17 cellular contexts compared by ENCODE assay signal in genomic region chr4:30847157-30847556, GRCh38.
"Had no signal": no experiment of that assay in that cellular context is flagged by ENCODE, and none has a peak within 500 bp of the region (broad histone marks: within the 10 kb centered on the region; RNA-seq: fewer than 3 reads in every experiment).

No MANE protein-coding gene starts in this region.

- H3K4me3 ChIP-seq: ascending aorta, dorsolateral prefrontal cortex, esophagus muscularis mucosa, left ventricle myocardium inferior, spleen had no signal

- ATAC-seq: activated naive CD8-positive, alpha-beta T cell treated with anti-CD3 and anti-CD28 coated beads, Interleukin-2, amount 50 U/mL, for 24 hours; T-helper 17 cell had no signal

- H3K27me3 ChIP-seq: ascending aorta, dorsolateral prefrontal cortex, esophagus muscularis mucosa, spleen had no signal

- H3K36me3 ChIP-seq: ascending aorta, esophagus muscularis mucosa, left ventricle myocardium inferior, spleen had no signal

- H3K4me1 ChIP-seq: spleen had no signal

- DNase-seq: activated B cell treated with CpG ODN at 0.5 μM for 24 hours; activated CD4-positive, alpha-beta T cell treated with anti-CD3 and anti-CD28 coated beads, Interleukin-2, amount 10 ng/mL, durations not matched to agents 7 days and 5 days; activated CD8-positive, alpha-beta memory T cell treated with anti-CD3 and anti-CD28 coated beads for 24 hours; activated naive CD4-positive, alpha-beta T cell treated with Interleukin-2 at 50 U/mL for 16 hours; activated naive CD8-positive, alpha-beta T cell treated with anti-CD3 and anti-CD28 coated beads, Interleukin-2, amount 50 U/mL, for 24 hours; hypothalamus; islet precursor cell; left ventricle myocardium inferior; spleen; stimulated activated CD4-positive, alpha-beta T cell treated with anti-CD3 and anti-CD28 coated beads, Interleukin-1b, Interleukin-23, amount 100 ng/mL, for 48 hours; stimulated activated naive CD4-positive, alpha-beta T cell; substantia nigra; T-helper 17 cell; trophoblast cell had no signal

- H3K9me3 ChIP-seq: ascending aorta, esophagus muscularis mucosa, left ventricle myocardium inferior, spleen had no signal

- H3K27ac ChIP-seq: ascending aorta, dorsolateral prefrontal cortex, left ventricle myocardium inferior, spleen had no signal
